8 cellular contexts compared by ENCODE assay signal in genomic region chr20:63894358-63895201, GRCh38. TPM values are rescaled to one million over a fixed set of nuclear protein-coding genes. Genes with fewer than 3 reads are reported as not detected.
A peak's percentile ranks its signal among the peaks of the same experiment; 100 is the strongest.
DNase-seq lines count a peak whose midpoint lies in the region; ATAC-seq and TF ChIP-seq lines count a peak whose summit lies in the region.

Gene DNAJC5 (plus strand): TSS chr20:63895126. CDS start chr20:63928346, 33,220 bp downstream.

- H3K23ac ChIP-seq in IMR-90 (ENCODE audit: low read depth, low read length): peak within 1 kb of the TSS; percentile 73

- intact Hi-C loops in IMR-90 (cut with micrococcal nuclease): no loop called here

- no peak for TF ChIP-seq POLR2A in IMR-90 (IDR thresholded peaks at IDR 0.05; ENCODE audit: low read depth, low read length)

- H3K14ac ChIP-seq in IMR-90 (replicated peaks; ENCODE audit: low read depth, low read length): peak within 1 kb of the TSS; percentile 63

- H2BK120ac ChIP-seq in IMR-90 (ENCODE audit: low read depth, low read length): no peak within 1 kb of the TSS

- H4K8ac ChIP-seq in IMR-90 (ENCODE audit: low read depth in 2 of 2, low read length in 2 of 2): peak within 1 kb of the TSS; percentile 27 to 53; a peak in 3 of 4 replicates

- POLR2A ChIA-PET in IMR-90 (lab: Charles Lee; ENCODE audit: unreplicated experiment): no interaction called here

- peak within 1 kb of the TSS; percentile 93 for H2AFZ ChIP-seq in IMR-90 (replicated peaks; ENCODE audit: low read length, poor library complexity)

- H2AK9ac ChIP-seq in IMR-90 (replicated peaks; ENCODE audit: low read depth, low read length, poor library complexity): peak within 1 kb of the TSS; percentile 86

- H2BK5ac ChIP-seq in IMR-90 (ENCODE audit: low read depth, low read length, poor library complexity, severe bottlenecking): peak within 1 kb of the TSS; percentile 51

- CTCF ChIA-PET in IMR-90 (lab: Yijun Ruan, JAX): no interaction called here

- H3K4ac ChIP-seq in IMR-90 (ENCODE audit: low read depth, low read length): peak within 1 kb of the TSS; percentile 6; the same call in 1 of the 2 replicates

- no peak within 1 kb of the TSS for H2BK20ac ChIP-seq in IMR-90 (ENCODE audit: low read depth, low read length)

- H3K79me1 ChIP-seq in IMR-90 (ENCODE audit: low read depth in 1 of 2, low read length in 2 of 2): peaks cover 6 to 60% of the 10 kb centered on the region in 2 experiments

- peak within 1 kb of the TSS; percentile 29 for H3K27ac ChIP-seq in IMR-90 (ENCODE audit: insufficient read depth, low read length)

- ATAC-seq in GM21528 (IDR thresholded peaks at IDR 0.05; ENCODE audit: low FRiP score, unreplicated experiment) (peak; percentile 61), IMR-90 (ENCODE audit: low read depth) (peak; percentile 94)

- BruUV-seq in IMR-90 (replicated peaks; lab: Mats Ljungman, UMichigan): no TSS peak

- H3K9me3 ChIP-seq in IMR-90 (ENCODE audit: control insufficient read depth, insufficient read depth, low read length) (no peaks in the 10 kb centered on the region), mononuclear cell (ENCODE audit: low read depth, low read length) (no peaks in the 10 kb centered on the region)

- TF ChIP-seq CTCF in IMR-90 (conservative IDR thresholded peaks at IDR 0.05; ENCODE audit: low read depth, low read length): no peak

- H3K56ac ChIP-seq in IMR-90 (ENCODE audit: extremely low read depth, insufficient read depth, low read length): peak within 1 kb of the TSS; percentile 64; the same call in 1 of the 2 replicates

- H3K18ac ChIP-seq in IMR-90 (ENCODE audit: low read depth, low read length): peak within 1 kb of the TSS; percentile 14; the same call in 1 of the 2 replicates

- DNase-seq in DMS 273 (lab: John Stamatoyannopoulos, UW; ENCODE audit: unreplicated experiment): peak; percentile 97
- peak; percentile 87 for DNase-seq in IMR-90
- peak; percentile 96 for DNase-seq in OCI-M1 (lab: John Stamatoyannopoulos, UW)
- peak; percentile 93 for DNase-seq in activated T-cell treated with anti-CD3 and anti-CD28 coated beads for 4 hours
- DNase-seq in epidermal melanocyte (ENCODE audit: insufficient read length, low spot score): peak; percentile 100
- DNase-seq in stimulated activated CD8-positive, alpha-beta memory T cell treated with anti-CD3 and anti-CD28 coated beads, Interleukin-2, amount 100 ng/mL, for 1 hour (ENCODE audit: low read depth in 2 of 2): peak; percentile 94

- H3K4me1 ChIP-seq in IMR-90 (ENCODE audit: control insufficient read depth, insufficient read depth, low read length) (peaks cover 19% of the 10 kb centered on the region), mononuclear cell (ENCODE audit: insufficient read depth, low read length) (peaks cover 56% of the 10 kb centered on the region)

- dilution Hi-C loops in IMR-90 (cut with HindIII; ENCODE audit: low sequenced_read_pairs, unreplicated experiment): no loop called here

- peak within 1 kb of the TSS; percentile 62 for H2AK5ac ChIP-seq in IMR-90 (ENCODE audit: low read depth, low read length)

- no peak within 1 kb of the TSS for H2BK15ac ChIP-seq in IMR-90 (ENCODE audit: low read depth, low read length)

- 2% methylated on average over 56 of the region's 82 CpGs; no CpG with 5 or more reads in 1 of the 2 experiments for WGBS in IMR-90 (ENCODE audit: extremely low coverage in 2 of 2, insufficient read length in 1 of 2), 2 experiments

- no peak within 1 kb of the TSS for H4K91ac ChIP-seq in IMR-90 (ENCODE audit: insufficient read depth, low read depth, low read length)

- peaks cover 37% of the 10 kb centered on the region for H3K36me3 ChIP-seq in IMR-90 (ENCODE audit: control insufficient read depth, insufficient read depth, low read length)

- no peak for TF ChIP-seq RAD21 in IMR-90 (IDR thresholded peaks at IDR 0.05; ENCODE audit: low read length)

- peak within 1 kb of the TSS; percentile 86 for H3K4me3 ChIP-seq in IMR-90 (ENCODE audit: insufficient read depth, low read depth, low read length)
- peak within 1 kb of the TSS; percentile 72 for H3K4me3 ChIP-seq in mononuclear cell (ENCODE audit: low read length)

- in situ Hi-C loops in IMR-90 (cut with MboI; ENCODE audit: low sequenced_read_pairs): no loop called here

- H3K9ac ChIP-seq in IMR-90 (ENCODE audit: low read depth, low read length): peak within 1 kb of the TSS; percentile 93

- peaks cover 68% of the 10 kb centered on the region for H4K20me1 ChIP-seq in IMR-90 (ENCODE audit: insufficient read depth, low read length)

- peak within 1 kb of the TSS; percentile 94 for H3K4me2 ChIP-seq in IMR-90 (ENCODE audit: low read depth, low read length)

- peaks cover 16% of the 10 kb centered on the region for H3K9me1 ChIP-seq in IMR-90 (ENCODE audit: insufficient read depth, low read length)

- no peak within 1 kb of the TSS for H4K5ac ChIP-seq in IMR-90 (ENCODE audit: low read depth, low read length)

- H3K27me3 ChIP-seq in IMR-90 (ENCODE audit: control insufficient read depth, insufficient read depth, low read length): no peaks in the 10 kb centered on the region
- H3K27me3 ChIP-seq in mononuclear cell (ENCODE audit: insufficient read depth, low read length): no peaks in the 10 kb centered on the region

TF ChIP-seq in IMR-90, 13 proteins besides CTCF, POLR2A, EP300 and RAD21:
- 0 out of 2 replicates have a peak, but pooled peaks have one; percentile 24 for TF ChIP-seq MAZ (IDR thresholded peaks at IDR 0.05; ENCODE audit: borderline replicate concordance, low read depth, low read length)
- peak; percentile 50; the same call in 1 of the 2 replicates for TF ChIP-seq MXI1 (IDR thresholded peaks at IDR 0.05; ENCODE audit: borderline replicate concordance, low read depth, low read length)
- TF ChIP-seq ELK1 (IDR thresholded peaks at IDR 0.05; ENCODE audit: borderline replicate concordance, low read depth, low read length): no peak

RNA-seq across cellular contexts. Expression of gene DNAJC5, which starts in this region (rescaled TPM):
- total RNA-seq in IMR-90 (2012; rRNA removed) (45.2 and 46.9 TPM in 2 replicates), mononuclear cell (26.0 TPM)
- polyA plus RNA-seq in IMR-90 (2012; rRNA removed): 35.6 and 36.3 TPM in 2 replicates
- polyA plus RNA-seq in IMR-90 (2012; cell fraction: cytosol; rRNA removed): 34.5 and 45.2 TPM in 2 replicates
- 30.4 and 42.4 TPM in 2 replicates for polyA plus RNA-seq in IMR-90 (2012; cell fraction: nucleus; rRNA removed; ENCODE audit: low replicate concordance)

Comparison
In these comparisons a context has a peak if more than half of its experiments do, and no peak if none do; other contexts are left out.
1. Peak in every context shown above with its lines: DNase-seq, ATAC-seq, H3K4me3 ChIP-seq and H3K27ac ChIP-seq.